In the genomic region with DNA sequence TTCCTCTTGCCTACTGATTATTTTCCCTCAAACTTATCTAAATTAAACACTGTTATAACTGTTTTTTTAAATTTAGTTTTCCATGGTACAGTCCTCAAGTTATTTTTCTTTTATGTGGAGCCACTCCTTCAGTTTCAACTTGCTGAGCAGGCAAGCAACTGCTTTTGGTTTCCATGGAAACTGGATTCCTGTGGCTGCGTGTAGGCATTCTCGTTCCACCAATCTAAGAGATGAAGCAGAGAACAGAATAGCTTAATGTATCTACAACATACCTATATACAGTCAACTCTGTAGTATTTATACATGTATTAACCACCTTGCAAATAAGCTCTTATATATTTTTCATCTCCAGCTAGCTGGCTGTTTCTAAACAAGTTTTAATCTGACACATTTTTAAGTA, we compare ENCODE assay signal across 10 cellular contexts. TPM values are rescaled to one million over a fixed set of nuclear protein-coding genes. Genes with fewer than 3 reads are reported as not detected.
DNase-seq lines count a peak whose midpoint lies in the region; ATAC-seq and TF ChIP-seq lines count a peak whose summit lies in the region.
"Had no signal": no experiment of that assay in that cellular context is flagged by ENCODE, and none has a peak within 500 bp of the region (broad histone marks: within the 10 kb centered on the region; RNA-seq: fewer than 3 reads in every experiment).

No MANE protein-coding gene starts in this region.

- peaks cover 25% of the 10 kb centered on the region for H3K36me3 ChIP-seq in SK-N-MC (ENCODE audit: insufficient read depth, low read length)

- peak overlapping the region; percentile 35 for H3K9ac ChIP-seq in SK-N-MC (ENCODE audit: insufficient read length)

- no peaks in the 10 kb centered on the region for H3K9me3 ChIP-seq in SK-N-MC (ENCODE audit: low read depth, low read length)
- H3K9me3 ChIP-seq: transverse colon had no signal

- POLR2A ChIA-PET in HEK293T (lab: Yijun Ruan, JAX) = interaction anchor here (1.3 kb wide), 1 partner anchor 9 kb away, joined by 3 read pairs; no protein-coding TSS in a partner anchor

- peak overlapping the region; percentile 90 for H3K27ac ChIP-seq in SK-N-MC

- no peak for TF ChIP-seq CTCF in fibroblast of villous mesenchyme (IDR thresholded peaks at IDR 0.05; ENCODE audit: insufficient read depth, low read depth, low read length)

- DNase-seq in NCI-H748 (lab: John Stamatoyannopoulos, UW; ENCODE audit: unreplicated experiment) (peak; percentile 8), NCI-H748 treated with DMSO at 0.1 percent for 48 hours (lab: John Stamatoyannopoulos, UW) (no peak), SK-N-MC (ENCODE audit: low read depth, low spot score) (peak; percentile 68), fibroblast of villous mesenchyme (ENCODE audit: low read depth) (peak; percentile 90), stromal cell of bone marrow (ENCODE audit: low read depth) (peak; percentile 84), HEK293T (ENCODE audit: extremely low spot score) (no peak), NCI-H524 treated with DMSO at 0.1 percent for 48 hours (lab: John Stamatoyannopoulos, UW) (no peak)
- DNase-seq: DMS153, transverse colon had no signal

- CTCF ChIA-PET in HEK293T (lab: Yijun Ruan, JAX) = no interaction called here

- H3K4me3 ChIP-seq in SK-N-MC = peak overlapping the region; percentile 62
- no peak overlapping the region for H3K4me3 ChIP-seq in fibroblast of villous mesenchyme (ENCODE audit: low read depth, low read length)
- H3K4me3 ChIP-seq: transverse colon had no signal

- no peak for ATAC-seq in HG03565 (IDR thresholded peaks at IDR 0.05; ENCODE audit: unreplicated experiment)

TF ChIP-seq in HEK293T, 16 proteins besides CTCF, POLR2A, EP300 and RAD21:
- TF ChIP-seq CTBP1 (IDR thresholded peaks at IDR 0.05; ENCODE audit: borderline replicate concordance) = no peak
- TF ChIP-seq FOXA1 (IDR thresholded peaks at IDR 0.05) = no peak
- no peak for TF ChIP-seq SUZ12 (IDR thresholded peaks at IDR 0.05)
- TF ChIP-seq ELF4 (IDR thresholded peaks at IDR 0.05) = no peak
- TF ChIP-seq NFRKB (IDR thresholded peaks at IDR 0.05) = no peak
- TF ChIP-seq HDGF (IDR thresholded peaks at IDR 0.05; ENCODE audit: borderline replicate concordance) = no peak
- TF ChIP-seq TARDBP (IDR thresholded peaks at IDR 0.05) = no peak
- no peak for TF ChIP-seq L3MBTL2 (conservative IDR thresholded peaks at IDR 0.05)
- TF ChIP-seq FOXM1 (IDR thresholded peaks at IDR 0.05; ENCODE audit: borderline replicate concordance) = no peak
- TF ChIP-seq, protein P1, sequence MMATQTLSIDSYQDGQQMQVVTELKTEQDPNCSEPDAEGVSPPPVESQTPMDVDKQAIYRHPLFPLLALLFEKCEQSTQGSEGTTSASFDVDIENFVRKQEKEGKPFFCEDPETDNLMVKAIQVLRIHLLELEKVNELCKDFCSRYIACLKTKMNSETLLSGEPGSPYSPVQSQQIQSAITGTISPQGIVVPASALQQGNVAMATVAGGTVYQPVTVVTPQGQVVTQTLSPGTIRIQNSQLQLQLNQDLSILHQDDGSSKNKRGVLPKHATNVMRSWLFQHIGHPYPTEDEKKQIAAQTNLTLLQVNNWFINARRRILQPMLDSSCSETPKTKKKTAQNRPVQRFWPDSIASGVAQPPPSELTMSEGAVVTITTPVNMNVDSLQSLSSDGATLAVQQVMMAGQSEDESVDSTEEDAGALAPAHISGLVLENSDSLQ (IDR thresholded peaks at IDR 0.05) = no peak
- TF ChIP-seq BHLHE40 (IDR thresholded peaks at IDR 0.05; ENCODE audit: borderline replicate concordance) = no peak
TF ChIP-seq in HEK293T: peak in this region for 0.

RNA-seq across cellular contexts. Expression of a gene that starts 25.8 kb away (rescaled TPM):
- total RNA-seq in fibroblast of villous mesenchyme = 2,870 and 3,211 TPM in 2 replicates

RNA-seq across cellular contexts. Expression of a gene that starts 55.4 kb away (rescaled TPM):
- 28.7 and 31.1 TPM in 2 replicates for total RNA-seq in fibroblast of villous mesenchyme

Comparison
In these comparisons a context has a peak if more than half of its experiments do, and no peak if none do; other contexts are left out.
1. DNase-seq: peak in NCI-H748 (single experiment), SK-N-MC (single experiment), fibroblast of villous mesenchyme (single experiment) and stromal cell of bone marrow (single experiment); none in NCI-H748 treated with DMSO at 0.1 percent for 48 hours (single experiment), HEK293T (single experiment) and NCI-H524 treated with DMSO at 0.1 percent for 48 hours (single experiment).